In genomic region chr9:35646583-35647265, GRCh38 we compare ENCODE assay signal across 1 cellular context.
TF ChIP-seq lines count a peak whose summit lies in the region.

No MANE protein-coding gene starts in this region.

TF ChIP-seq in HepG2, 621 proteins besides CTCF, POLR2A, EP300 and RAD21 (continued from another document and continues in another):
- no peak for TF ChIP-seq TRIM22 (IDR thresholded peaks at IDR 0.05)
- TF ChIP-seq SIN3B (IDR thresholded peaks at IDR 0.05; ENCODE audit: low read length): 0 out of 2 replicates have a peak, but pooled peaks have one; percentile 14
- no peak for TF ChIP-seq HDAC6 (IDR thresholded peaks at IDR 0.05; ENCODE audit: low read depth, low read length)
- no peak for TF ChIP-seq ZNF512B (CRISPR knock-in tag; IDR thresholded peaks at IDR 0.05; ENCODE audit: borderline replicate concordance)
- no peak for TF ChIP-seq ZNF335 (CRISPR knock-in tag; IDR thresholded peaks at IDR 0.05)
- no peak for TF ChIP-seq HNRNPH1 (optimal IDR thresholded peaks at IDR 0.05; ENCODE audit: low read depth, low read length)
- TF ChIP-seq NFRKB (IDR thresholded peaks at IDR 0.05): no peak
- TF ChIP-seq ZFP91 (CRISPR knock-in tag; IDR thresholded peaks at IDR 0.05; ENCODE audit: borderline replicate concordance): peak; percentile 72; the same call in 1 of the 2 replicates
- no peak for TF ChIP-seq ZNF576 (CRISPR knock-in tag; IDR thresholded peaks at IDR 0.05)
- TF ChIP-seq ZNF703 (CRISPR knock-in tag; IDR thresholded peaks at IDR 0.05; ENCODE audit: borderline replicate concordance): no peak; the same call in 1 of the 2 replicates
- peak; percentile 48 for TF ChIP-seq ZBTB7B (CRISPR knock-in tag; IDR thresholded peaks at IDR 0.05)
- TF ChIP-seq MTERF4 (CRISPR knock-in tag; IDR thresholded peaks at IDR 0.05): 0 out of 2 replicates have a peak, but pooled peaks have one; percentile 68
- TF ChIP-seq CENPT (CRISPR knock-in tag; IDR thresholded peaks at IDR 0.05; ENCODE audit: low read depth): 0 out of 2 replicates have a peak, but pooled peaks have one; percentile 72
- TF ChIP-seq DBP (CRISPR knock-in tag; IDR thresholded peaks at IDR 0.05; ENCODE audit: not compliant biosample characterization): no peak
- no peak for TF ChIP-seq ZNF572 (CRISPR knock-in tag; IDR thresholded peaks at IDR 0.05)
- peak; percentile 29; the same call in 1 of the 2 replicates for TF ChIP-seq ESRRA (CRISPR knock-in tag; IDR thresholded peaks at IDR 0.05; ENCODE audit: low read depth)
- TF ChIP-seq ZNF646 (CRISPR knock-in tag; IDR thresholded peaks at IDR 0.05): no peak
- TF ChIP-seq ZNF101 (CRISPR knock-in tag; IDR thresholded peaks at IDR 0.05; ENCODE audit: borderline replicate concordance, low read depth): no peak
- no peak for TF ChIP-seq REST (IDR thresholded peaks at IDR 0.05; ENCODE audit: borderline replicate concordance in 1 of 2, low read depth in 1 of 2, low read length in 2 of 2)
- no peak for TF ChIP-seq ZNF644 (CRISPR knock-in tag; IDR thresholded peaks at IDR 0.05; ENCODE audit: low read depth)
- TF ChIP-seq ZNF790 (CRISPR knock-in tag; IDR thresholded peaks at IDR 0.05; ENCODE audit: borderline replicate concordance): 0 out of 2 replicates have a peak, but pooled peaks have one; percentile 62
- no peak for TF ChIP-seq ZNF121 (CRISPR knock-in tag; IDR thresholded peaks at IDR 0.05)
- no peak for TF ChIP-seq ZNF468 (CRISPR knock-in tag; IDR thresholded peaks at IDR 0.05)
- no peak for TF ChIP-seq MTA3 (CRISPR knock-in tag; IDR thresholded peaks at IDR 0.05)
- TF ChIP-seq NFE2L2 (IDR thresholded peaks at IDR 0.05; ENCODE audit: low read length): no peak
- TF ChIP-seq ZSCAN5A (CRISPR knock-in tag; IDR thresholded peaks at IDR 0.05; ENCODE audit: borderline replicate concordance): no peak
- TF ChIP-seq HOXA9 (CRISPR knock-in tag; IDR thresholded peaks at IDR 0.05; ENCODE audit: borderline replicate concordance): no peak
- TF ChIP-seq PBX2 (CRISPR knock-in tag; IDR thresholded peaks at IDR 0.05): no peak
- TF ChIP-seq TGIF2 (CRISPR knock-in tag; IDR thresholded peaks at IDR 0.05): no peak
- TF ChIP-seq SNAI1 (CRISPR knock-in tag; IDR thresholded peaks at IDR 0.05; ENCODE audit: borderline replicate concordance): no peak
- no peak for TF ChIP-seq MATR3 (CRISPR knock-in tag; IDR thresholded peaks at IDR 0.05)
- no peak for TF ChIP-seq CHCHD3 (CRISPR knock-in tag; IDR thresholded peaks at IDR 0.05)
- TF ChIP-seq SOX6 (IDR thresholded peaks at IDR 0.05): no peak
- peak; percentile 54; the same call in 1 of the 2 replicates for TF ChIP-seq SOX6 (CRISPR knock-in tag; IDR thresholded peaks at IDR 0.05)
- no peak for TF ChIP-seq MAFK (conservative IDR thresholded peaks at IDR 0.05 in 1 of 2, IDR thresholded peaks at IDR 0.05 in 1 of 2; ENCODE audit: low read length in 2 of 2)
- no peak for TF ChIP-seq RFX5 (IDR thresholded peaks at IDR 0.05; ENCODE audit: low read depth, low read length)
- TF ChIP-seq ELF4 (CRISPR knock-in tag; IDR thresholded peaks at IDR 0.05; ENCODE audit: borderline replicate concordance): no peak
- TF ChIP-seq SMYD3 (CRISPR knock-in tag; IDR thresholded peaks at IDR 0.05): no peak
